In genomic region chr19:44756089-44756562, GRCh38 we compare ENCODE assay signal across 11 cellular contexts. TPM values are rescaled to one million over a fixed set of nuclear protein-coding genes. Genes with fewer than 3 reads are reported as not detected.
DNase-seq lines count a peak whose midpoint lies in the region; ATAC-seq and TF ChIP-seq lines count a peak whose summit lies in the region.
"Had no signal": no experiment of that assay in that cellular context is flagged by ENCODE, and none has a peak within 500 bp of the region (broad histone marks: within the 10 kb centered on the region; RNA-seq: fewer than 3 reads in every experiment).

No MANE protein-coding gene starts in this region.

- peaks cover 0 to 3% of the 10 kb centered on the region in 2 donors for H3K27me3 Mint-ChIP-seq in CD8-positive, alpha-beta memory T cell

- H3K4me1 ChIP-seq in CD8-positive, alpha-beta memory T cell (ENCODE audit: insufficient read depth, low read length), result peaks cover 54% of the 10 kb centered on the region
- peaks cover 15% of the 10 kb centered on the region for H3K4me1 ChIP-seq in RWPE2 (ENCODE audit: insufficient read depth, poor library complexity, severe bottlenecking)
- H3K4me1 ChIP-seq in fibroblast of lung (ENCODE audit: control insufficient read depth, extremely low read depth, insufficient read depth, low read length), result peaks cover 62% of the 10 kb centered on the region
- H3K4me1 ChIP-seq in sigmoid colon, result peaks cover 0 to 85% (median 79%) of the 10 kb centered on the region in 4 donors
- no peaks in the 10 kb centered on the region for H3K4me1 ChIP-seq in aorta (ENCODE audit: control insufficient read depth in 1 of 2, insufficient read depth in 2 of 2, low read length in 2 of 2)

- CTCF ChIA-PET in CD8-positive, alpha-beta memory T cell (lab: Charles Lee), result interaction anchor here (1.1 to 5.5 kb wide), 2 partner anchors 15 to 32 kb away, joined by 3 to 32 read pairs; no protein-coding TSS in a partner anchor

- POLR2A ChIA-PET in CD8-positive, alpha-beta memory T cell (lab: Charles Lee), result no interaction called here

- H4K20me1 ChIP-seq in fibroblast of lung (ENCODE audit: control insufficient read depth, extremely low read depth, insufficient read depth, low read length), result no peaks in the 10 kb centered on the region

- peaks cover 47% of the 10 kb centered on the region for H3K79me2 ChIP-seq in fibroblast of lung (ENCODE audit: control insufficient read depth, insufficient read depth, low read length)

- no peak for TF ChIP-seq POLR2A in sigmoid colon (IDR thresholded peaks at IDR 0.05)

- TF ChIP-seq CTCF in RWPE2 (IDR thresholded peaks at IDR 0.05; ENCODE audit: poor library complexity, severe bottlenecking) (no peak), fibroblast of lung (conservative IDR thresholded peaks at IDR 0.05 in 1 of 2, IDR thresholded peaks at IDR 0.05 in 1 of 2; ENCODE audit: low read depth in 1 of 2, low read length in 2 of 2) (no peak), sigmoid colon (IDR thresholded peaks at IDR 0.05) (no peak)

- H3K27ac Mint-ChIP-seq in CD8-positive, alpha-beta memory T cell, result peak overlapping the region; percentile 50 to 99 (median 72)

- no peak overlapping the region for H3K27ac ChIP-seq in CD8-positive, alpha-beta memory T cell (ENCODE audit: low read depth, low read length)
- H3K27ac ChIP-seq in RWPE2 (ENCODE audit: poor library complexity, severe bottlenecking), result peak overlapping the region; percentile 96
- peak overlapping the region; percentile 100 for H3K27ac ChIP-seq in fibroblast of lung (ENCODE audit: insufficient read depth, low read length)
- H3K27ac ChIP-seq in sigmoid colon, result peak overlapping the region; percentile 87 to 94 (median 91)
- no peak overlapping the region for H3K27ac ChIP-seq in aorta (ENCODE audit: low read depth in 1 of 2, low read length in 2 of 2)
- H3K27ac ChIP-seq: SK-N-MC had no signal

- ATAC-seq in RWPE2 (ENCODE audit: low read depth) (no peak), aorta (ENCODE audit: low FRiP score) (no peak), HG03175 (IDR thresholded peaks at IDR 0.05; ENCODE audit: unreplicated experiment) (no peak), GM21529 (IDR thresholded peaks at IDR 0.05; ENCODE audit: unreplicated experiment) (no peak)

- H3K9ac ChIP-seq in fibroblast of lung (ENCODE audit: insufficient read depth, low read length), result peak overlapping the region; percentile 10

- H3K4me2 ChIP-seq in fibroblast of lung (ENCODE audit: extremely low read depth, insufficient read depth, low read length), result peak overlapping the region; percentile 3

- H3K9me3 Mint-ChIP-seq in CD8-positive, alpha-beta memory T cell, result peaks cover 0 to 2% (median 0%) of the 10 kb centered on the region in 5 donors

- H3K36me3 Mint-ChIP-seq in CD8-positive, alpha-beta memory T cell, result peaks cover 5 to 62% (median 5%) of the 10 kb centered on the region in 3 donors

- H3K4me1 Mint-ChIP-seq in CD8-positive, alpha-beta memory T cell, result peaks cover 52 to 72% (median 61%) of the 10 kb centered on the region in 3 donors

- no peak for TF ChIP-seq EP300 in sigmoid colon (IDR thresholded peaks at IDR 0.05)

- 86 to 91% methylated on average over 7 of the region's 7 CpGs for WGBS in sigmoid colon, 2 donors
- 89 to 90% methylated on average over 7 of the region's 7 CpGs for WGBS in aorta, 2 donors

- H2AFZ ChIP-seq in fibroblast of lung (ENCODE audit: low read length), result no peak overlapping the region

- intact Hi-C loops in sigmoid colon (cut with DNase I), result loop anchor here (2.0 to 10.0 kb wide), 2 partner anchors 15 to 749 kb away; partner anchors contain the start of gene VASP
- intact Hi-C loops in aorta (cut with DNase I), result loop anchor here in 1 of 2 donors (5.0 kb wide), 1 partner anchor 34 kb away; no protein-coding TSS in a partner anchor

- H3K36me3 ChIP-seq in CD8-positive, alpha-beta memory T cell (ENCODE audit: insufficient read depth, low read length), result no peaks in the 10 kb centered on the region
- H3K36me3 ChIP-seq in RWPE2 (ENCODE audit: low read depth) (peaks cover 56% of the 10 kb centered on the region), fibroblast of lung (ENCODE audit: control insufficient read depth, insufficient read depth, low read length) (peaks cover 39% of the 10 kb centered on the region), sigmoid colon (peaks cover 0 to 54% (median 11%) of the 10 kb centered on the region in 4 donors), aorta (ENCODE audit: control insufficient read depth in 1 of 2, insufficient read depth in 2 of 2, low read length in 1 of 2) (no peaks in the 10 kb centered on the region)

- H3K9me3 ChIP-seq in CD8-positive, alpha-beta memory T cell (ENCODE audit: low read length), result no peaks in the 10 kb centered on the region
- H3K9me3 ChIP-seq in RWPE2 (ENCODE audit: severe bottlenecking) (no peaks in the 10 kb centered on the region), fibroblast of lung (ENCODE audit: control insufficient read depth, insufficient read depth, low read depth, low read length) (no peaks in the 10 kb centered on the region), sigmoid colon (no peaks in the 10 kb centered on the region), aorta (ENCODE audit: control insufficient read depth, low read length) (no peaks in the 10 kb centered on the region)

- H3K4me3 Mint-ChIP-seq in CD8-positive, alpha-beta memory T cell, result peak overlapping the region in 3 of 7 donors; percentile 37 to 74 (median 55)

- DNase-seq in CD8-positive, alpha-beta memory T cell, result no peak
- DNase-seq in RWPE2 (ENCODE audit: low spot score), result no peak
- peak in 1 of 2 donors; percentile 42 for DNase-seq in fibroblast of lung (ENCODE audit: low read depth in 2 of 2)
- no peak for DNase-seq in sigmoid colon
- DNase-seq in DMS53 (lab: John Stamatoyannopoulos, UW), result no peak
- no peak for DNase-seq in aorta
- DNase-seq: islet precursor cell, NCI-H446 had no signal

- no peak overlapping the region for H3K4me3 ChIP-seq in CD8-positive, alpha-beta memory T cell (ENCODE audit: low read length)
- H3K4me3 ChIP-seq in RWPE2 (ENCODE audit: severe bottlenecking) (no peak overlapping the region), fibroblast of lung (replicated peaks in 1 of 4; ENCODE audit: control extremely low read depth in 1 of 4, insufficient read depth in 1 of 4, low read depth in 3 of 4, low read length in 4 of 4) (peak overlapping the region in 1 of 4 experiments; percentile 20), sigmoid colon (no peak overlapping the region), aorta (ENCODE audit: low read length in 2 of 2) (no peak overlapping the region)
- H3K4me3 ChIP-seq: SK-N-MC had no signal

- no peaks in the 10 kb centered on the region for H3K27me3 ChIP-seq in CD8-positive, alpha-beta memory T cell (ENCODE audit: insufficient read depth, low read length, poor library complexity, severe bottlenecking)
- H3K27me3 ChIP-seq in RWPE2 (ENCODE audit: insufficient read depth, poor library complexity, severe bottlenecking), result no peaks in the 10 kb centered on the region
- no peaks in the 10 kb centered on the region for H3K27me3 ChIP-seq in fibroblast of lung (ENCODE audit: control insufficient read depth, insufficient read depth, low read length)
- no peaks in the 10 kb centered on the region for H3K27me3 ChIP-seq in sigmoid colon
- no peaks in the 10 kb centered on the region for H3K27me3 ChIP-seq in aorta (ENCODE audit: control insufficient read depth in 1 of 2, insufficient read depth in 2 of 2, low read length in 1 of 2)

RNA-seq across cellular contexts. Expression of gene BCL3, which starts 7.6 kb away (rescaled TPM):
- 10 to 100 TPM; 30.5 to 33.9 TPM for total RNA-seq in CD8-positive, alpha-beta memory T cell
- 9.8 TPM for polyA plus RNA-seq in CD8-positive, alpha-beta memory T cell
- total RNA-seq in fibroblast of lung (10.8 and 20.6 TPM in 2 replicates), sigmoid colon (10 to 100 TPM; 13.9 to 69.0 (median 25.9) TPM), aorta (100 to 1,000 TPM in 1 of 2 donors, 10 to 100 TPM in 1; 46.4 to 102 TPM)
- polyA plus RNA-seq in fibroblast of lung (6.8 and 10.7 TPM in 2 replicates), sigmoid colon (100 to 1,000 TPM in 1 of 3 donors, 10 to 100 TPM in 2; 44.4 to 104 (median 64.7) TPM), aorta (10 to 100 TPM; 29.9 to 36.2 TPM)
- 50.8 and 53.1 TPM in 2 replicates for polyA plus RNA-seq in fibroblast of lung (2012)
- polyA minus RNA-seq in fibroblast of lung (ENCODE audit: low replicate concordance), result 37.8 and 45.9 TPM in 2 replicates

RNA-seq across cellular contexts. Expression of gene CBLC, which starts 21.6 kb away (rescaled TPM):
- total RNA-seq in CD8-positive, alpha-beta memory T cell, result not detected
- polyA plus RNA-seq in CD8-positive, alpha-beta memory T cell, result not detected
- under 0.01 and 0.33 TPM in 2 replicates for total RNA-seq in fibroblast of lung
- polyA plus RNA-seq in fibroblast of lung, result 0.06 TPM in 1 of 2 replicates, not detected in the other
- polyA plus RNA-seq in fibroblast of lung (2012), result not detected in 2 replicates
- polyA minus RNA-seq in fibroblast of lung (ENCODE audit: low replicate concordance), result not detected in 2 replicates
- not detected for total RNA-seq in sigmoid colon
- 10 to 100 TPM; 46.8 to 64.5 (median 58.0) TPM for polyA plus RNA-seq in sigmoid colon
- total RNA-seq in aorta, result not detected
- 10 to 100 TPM in 1 of 2 donors, not detected in 1; 13.3 TPM for polyA plus RNA-seq in aorta

RNA-seq across cellular contexts. Expression of gene BCAM, which starts 52.8 kb away (rescaled TPM):
- not detected for total RNA-seq in CD8-positive, alpha-beta memory T cell
- polyA plus RNA-seq in CD8-positive, alpha-beta memory T cell, result not detected
- total RNA-seq in fibroblast of lung (20.3 and 29.0 TPM in 2 replicates), sigmoid colon (10 to 100 TPM in 3 of 4 donors, 1 to 10 TPM in 1; 6.1 to 36.3 (median 13.4) TPM), aorta (100 to 1,000 TPM; 146 to 161 TPM)
- polyA plus RNA-seq in fibroblast of lung (7.2 and 12.2 TPM in 2 replicates), sigmoid colon (10 to 100 TPM in 1 of 3 donors, 1 to 10 TPM in 2; 1.2 to 19.9 (median 2.1) TPM), aorta (100 to 1,000 TPM in 1 of 2 donors, 10 to 100 TPM in 1; 43.1 to 109 TPM)
- polyA plus RNA-seq in fibroblast of lung (2012), result 23.8 and 36.0 TPM in 2 replicates
- 8.9 and 25.1 TPM in 2 replicates for polyA minus RNA-seq in fibroblast of lung (ENCODE audit: low replicate concordance)

RNA-seq across cellular contexts. Expression of gene CEACAM16, which starts 57.2 kb away (rescaled TPM):
- not detected for total RNA-seq in CD8-positive, alpha-beta memory T cell
- not detected for polyA plus RNA-seq in CD8-positive, alpha-beta memory T cell
- total RNA-seq in fibroblast of lung (under 0.01 TPM in 1 of 2 replicates, not detected in the other), sigmoid colon (not detected), aorta (under 1 TPM in 1 of 2 donors, not detected in 1; 0.36 TPM)
- polyA plus RNA-seq in fibroblast of lung (not detected in 2 replicates), sigmoid colon (not detected), aorta (not detected)
- not detected in 2 replicates for polyA plus RNA-seq in fibroblast of lung (2012)
- not detected in 2 replicates for polyA minus RNA-seq in fibroblast of lung (ENCODE audit: low replicate concordance)

Comparison
In these comparisons a context has a peak if more than half of its experiments do, and no peak if none do; other contexts are left out.
1. H3K27ac ChIP-seq: peak in RWPE2 (single experiment), fibroblast of lung (single experiment) and sigmoid colon (4 of 4); none in CD8-positive, alpha-beta memory T cell (single experiment) and aorta (0 of 2).
2. RNA of gene BCAM, which starts 52.8 kb away (total RNA-seq): 146 to 161 TPM in aorta, 20.3 to 29.0 TPM in fibroblast of lung and 6.1 to 36.3 TPM in sigmoid colon; not detected in CD8-positive, alpha-beta memory T cell; every median in the first group is over 4 times any median in the second.